7 cellular contexts compared by ENCODE assay signal in the genomic region with DNA sequence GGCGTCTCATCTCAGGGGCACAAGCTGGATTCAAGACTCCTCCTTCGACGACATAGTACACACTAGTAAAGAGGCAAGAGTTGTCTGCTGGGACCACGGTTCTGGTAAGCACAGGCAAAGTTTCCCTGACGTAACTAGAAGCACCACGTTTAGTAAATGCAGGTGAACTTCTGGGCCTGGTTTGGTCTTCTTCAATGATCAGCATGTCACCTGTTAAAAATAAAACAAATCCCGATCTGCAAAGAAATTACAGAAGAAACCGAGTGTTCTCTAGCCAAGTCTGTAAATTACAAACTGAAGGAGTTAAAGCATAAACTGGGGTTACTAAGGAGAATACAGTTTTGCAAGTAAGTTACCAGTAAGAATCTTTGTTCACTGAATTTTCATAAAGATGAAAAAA. TPM values are rescaled to one million over a fixed set of nuclear protein-coding genes. Genes with fewer than 3 reads are reported as not detected.
DNase-seq lines count a peak whose midpoint lies in the region; TF ChIP-seq lines count a peak whose summit lies in the region.
"Had no signal": no experiment of that assay in that cellular context is flagged by ENCODE, and none has a peak within 500 bp of the region (broad histone marks: within the 10 kb centered on the region; RNA-seq: fewer than 3 reads in every experiment).

No MANE protein-coding gene starts in this region.

- H3K27ac ChIP-seq in AG04450 (ENCODE audit: low read depth, low read length) = no peak overlapping the region
- H3K27ac ChIP-seq in SJSA1 = no peak overlapping the region

- H3K27me3 ChIP-seq in AG04450 (ENCODE audit: control insufficient read depth, insufficient read depth, low read length) (peaks cover 7% of the 10 kb centered on the region), SJSA1 (replicated peaks) (no peaks in the 10 kb centered on the region)

- POLR2A ChIA-PET in AG04450 (lab: Yijun Ruan, JAX) = no interaction called here

- H3K9me3 ChIP-seq in AG04450 (ENCODE audit: control insufficient read depth, insufficient read depth, low read length) (peaks cover 8% of the 10 kb centered on the region; the same call in 1 of the 2 replicates), SJSA1 (replicated peaks) (no peaks in the 10 kb centered on the region)

- CTCF ChIA-PET in AG04450 (lab: Charles Lee) = interaction anchor here (0.8 to 2.0 kb wide), 28 partner anchors 9 to 649 kb away, joined by 3 to 20 read pairs (median 6); a partner anchor contains a TSS

- peaks cover 20% of the 10 kb centered on the region for H3K4me1 ChIP-seq in SJSA1 (replicated peaks)

- H3K4me3 ChIP-seq in AG04450 (ENCODE audit: low read depth, low read length) (peak overlapping the region; percentile 75), SJSA1 (peak overlapping the region; percentile 89)

- DNase-seq in AG04450 (ENCODE audit: low read depth, low spot score) (no peak), SJSA1 (ENCODE audit: low read depth in 1 of 2, low spot score in 2 of 2) (no peak), islet precursor cell (peak; percentile 17), kidney glomerular epithelial cell (lab: John Stamatoyannopoulos, UW) (no peak), NCI-H146 (lab: John Stamatoyannopoulos, UW) (no peak), HuH-7.5 (ENCODE audit: low spot score) (no peak)

- peaks cover 49% of the 10 kb centered on the region for H3K36me3 ChIP-seq in SJSA1

- TF ChIP-seq CTCF in AG04450 (IDR thresholded peaks at IDR 0.05; ENCODE audit: low read depth, low read length) = no peak

RNA-seq across cellular contexts. Expression of a gene that starts 1.5 kb away (rescaled TPM):
- 2.5 and 3.2 TPM in 2 replicates for polyA plus RNA-seq in AG04450 (2011; rRNA removed)
- polyA minus RNA-seq in AG04450 (2011; rRNA and poly(A)+ RNA removed) = 2.9 and 5.6 TPM in 2 replicates
- total RNA-seq in SJSA1 (2014; rRNA removed; shearing (Covaris generic)) = 5.6 and 9.9 TPM in 2 replicates

RNA-seq across cellular contexts. Expression of a gene that starts 3.6 kb away (rescaled TPM):
- 1.7 TPM in 2 replicates for polyA plus RNA-seq in AG04450 (2011; rRNA removed)
- polyA minus RNA-seq in AG04450 (2011; rRNA and poly(A)+ RNA removed) = 1.6 and 3.0 TPM in 2 replicates
- 1.5 and 3.8 TPM in 2 replicates for total RNA-seq in SJSA1 (2014; rRNA removed; shearing (Covaris generic))

RNA-seq across cellular contexts. Expression of a gene that starts 17.0 kb away (rescaled TPM):
- polyA plus RNA-seq in AG04450 (2011; rRNA removed) = not detected in 2 replicates
- polyA minus RNA-seq in AG04450 (2011; rRNA and poly(A)+ RNA removed) = not detected in 2 replicates
- total RNA-seq in SJSA1 (2014; rRNA removed; shearing (Covaris generic)) = 0.03 TPM in 1 of 2 replicates, not detected in the other

RNA-seq across cellular contexts. Expression of a gene that starts 39.1 kb away (rescaled TPM):
- polyA plus RNA-seq in AG04450 (2011; rRNA removed) = not detected in 2 replicates
- not detected in 2 replicates for polyA minus RNA-seq in AG04450 (2011; rRNA and poly(A)+ RNA removed)
- total RNA-seq in SJSA1 (2014; rRNA removed; shearing (Covaris generic)) = 0.28 and 1.8 TPM in 2 replicates
- total RNA-seq: renal cortical epithelial cell had no signal

RNA-seq across cellular contexts. Expression of a gene that starts 54.5 kb away (rescaled TPM):
- not detected in 2 replicates for polyA plus RNA-seq in AG04450 (2011; rRNA removed)
- not detected in 2 replicates for polyA minus RNA-seq in AG04450 (2011; rRNA and poly(A)+ RNA removed)
- total RNA-seq in SJSA1 (2014; rRNA removed; shearing (Covaris generic)) = not detected in 2 replicates
